1 cellular context compared by ENCODE assay signal in the genomic region with DNA sequence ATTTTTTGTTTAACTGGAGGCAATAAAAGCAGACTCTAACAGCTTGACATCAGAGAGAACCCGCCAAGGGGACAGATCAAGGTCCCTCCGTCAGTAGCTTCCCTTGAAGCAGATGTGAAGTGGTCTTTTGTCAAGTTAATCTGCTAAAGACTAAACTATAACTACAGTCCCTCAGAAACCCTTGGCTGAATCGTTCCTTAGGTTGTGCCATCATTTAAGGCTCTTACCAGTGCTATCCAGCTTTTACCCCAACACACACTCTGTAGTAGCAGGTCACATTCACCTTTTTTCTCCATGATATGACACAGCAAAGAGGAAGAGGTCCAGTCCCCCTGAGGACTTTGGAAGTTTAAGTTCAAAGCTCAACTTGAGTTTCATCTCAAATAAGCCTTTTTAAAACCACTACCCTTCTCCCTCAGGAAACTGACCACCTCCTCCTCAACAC.
A peak's percentile ranks its signal among the peaks of the same experiment; 100 is the strongest.
TF ChIP-seq lines count a peak whose summit lies in the region.

No MANE protein-coding gene starts in this region.

TF ChIP-seq in HepG2, 621 proteins besides CTCF, POLR2A, EP300 and RAD21 (continued from another document and continues in another):
- TF ChIP-seq, protein P1, sequence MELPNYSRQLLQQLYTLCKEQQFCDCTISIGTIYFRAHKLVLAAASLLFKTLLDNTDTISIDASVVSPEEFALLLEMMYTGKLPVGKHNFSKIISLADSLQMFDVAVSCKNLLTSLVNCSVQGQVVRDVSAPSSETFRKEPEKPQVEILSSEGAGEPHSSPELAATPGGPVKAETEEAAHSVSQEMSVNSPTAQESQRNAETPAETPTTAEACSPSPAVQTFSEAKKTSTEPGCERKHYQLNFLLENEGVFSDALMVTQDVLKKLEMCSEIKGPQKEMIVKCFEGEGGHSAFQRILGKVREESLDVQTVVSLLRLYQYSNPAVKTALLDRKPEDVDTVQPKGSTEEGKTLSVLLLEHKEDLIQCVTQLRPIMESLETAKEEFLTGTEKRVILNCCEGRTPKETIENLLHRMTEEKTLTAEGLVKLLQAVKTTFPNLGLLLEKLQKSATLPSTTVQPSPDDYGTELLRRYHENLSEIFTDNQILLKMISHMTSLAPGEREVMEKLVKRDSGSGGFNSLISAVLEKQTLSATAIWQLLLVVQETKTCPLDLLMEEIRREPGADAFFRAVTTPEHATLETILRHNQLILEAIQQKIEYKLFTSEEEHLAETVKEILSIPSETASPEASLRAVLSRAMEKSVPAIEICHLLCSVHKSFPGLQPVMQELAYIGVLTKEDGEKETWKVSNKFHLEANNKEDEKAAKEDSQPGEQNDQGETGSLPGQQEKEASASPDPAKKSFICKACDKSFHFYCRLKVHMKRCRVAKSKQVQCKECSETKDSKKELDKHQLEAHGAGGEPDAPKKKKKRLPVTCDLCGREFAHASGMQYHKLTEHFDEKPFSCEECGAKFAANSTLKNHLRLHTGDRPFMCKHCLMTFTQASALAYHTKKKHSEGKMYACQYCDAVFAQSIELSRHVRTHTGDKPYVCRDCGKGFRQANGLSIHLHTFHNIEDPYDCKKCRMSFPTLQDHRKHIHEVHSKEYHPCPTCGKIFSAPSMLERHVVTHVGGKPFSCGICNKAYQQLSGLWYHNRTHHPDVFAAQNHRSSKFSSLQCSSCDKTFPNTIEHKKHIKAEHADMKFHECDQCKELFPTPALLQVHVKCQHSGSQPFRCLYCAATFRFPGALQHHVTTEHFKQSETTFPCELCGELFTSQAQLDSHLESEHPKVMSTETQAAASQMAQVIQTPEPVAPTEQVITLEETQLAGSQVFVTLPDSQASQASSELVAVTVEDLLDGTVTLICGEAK (IDR thresholded peaks at IDR 0.05): no peak
- TF ChIP-seq, protein P1 (CRISPR knock-in tag; IDR thresholded peaks at IDR 0.05): no peak
- TF ChIP-seq ZNF160 (CRISPR knock-in tag; IDR thresholded peaks at IDR 0.05): no peak
- TF ChIP-seq ZSCAN25 (CRISPR knock-in tag; IDR thresholded peaks at IDR 0.05): no peak; the same call in 1 of the 2 replicates
- TF ChIP-seq GTF3A (CRISPR knock-in tag; conservative IDR thresholded peaks at IDR 0.05): no peak
- no peak for TF ChIP-seq SP4 (CRISPR knock-in tag; IDR thresholded peaks at IDR 0.05)
- no peak for TF ChIP-seq CCDC6 (CRISPR knock-in tag; IDR thresholded peaks at IDR 0.05)
- TF ChIP-seq HOXA5 (CRISPR knock-in tag; IDR thresholded peaks at IDR 0.05): no peak
- no peak for TF ChIP-seq ZNF326 (CRISPR knock-in tag; IDR thresholded peaks at IDR 0.05; ENCODE audit: borderline replicate concordance)
- no peak for TF ChIP-seq ZSCAN21 (CRISPR knock-in tag; IDR thresholded peaks at IDR 0.05; ENCODE audit: borderline replicate concordance)
- TF ChIP-seq TCF7 (IDR thresholded peaks at IDR 0.05; ENCODE audit: low read depth): peak; percentile 76
- TF ChIP-seq ZNF296 (CRISPR knock-in tag; conservative IDR thresholded peaks at IDR 0.05): no peak
- TF ChIP-seq ZNF235 (CRISPR knock-in tag; IDR thresholded peaks at IDR 0.05; ENCODE audit: borderline replicate concordance): no peak
- TF ChIP-seq ZNF549 (CRISPR knock-in tag; IDR thresholded peaks at IDR 0.05): no peak
- TF ChIP-seq, protein P2, sequence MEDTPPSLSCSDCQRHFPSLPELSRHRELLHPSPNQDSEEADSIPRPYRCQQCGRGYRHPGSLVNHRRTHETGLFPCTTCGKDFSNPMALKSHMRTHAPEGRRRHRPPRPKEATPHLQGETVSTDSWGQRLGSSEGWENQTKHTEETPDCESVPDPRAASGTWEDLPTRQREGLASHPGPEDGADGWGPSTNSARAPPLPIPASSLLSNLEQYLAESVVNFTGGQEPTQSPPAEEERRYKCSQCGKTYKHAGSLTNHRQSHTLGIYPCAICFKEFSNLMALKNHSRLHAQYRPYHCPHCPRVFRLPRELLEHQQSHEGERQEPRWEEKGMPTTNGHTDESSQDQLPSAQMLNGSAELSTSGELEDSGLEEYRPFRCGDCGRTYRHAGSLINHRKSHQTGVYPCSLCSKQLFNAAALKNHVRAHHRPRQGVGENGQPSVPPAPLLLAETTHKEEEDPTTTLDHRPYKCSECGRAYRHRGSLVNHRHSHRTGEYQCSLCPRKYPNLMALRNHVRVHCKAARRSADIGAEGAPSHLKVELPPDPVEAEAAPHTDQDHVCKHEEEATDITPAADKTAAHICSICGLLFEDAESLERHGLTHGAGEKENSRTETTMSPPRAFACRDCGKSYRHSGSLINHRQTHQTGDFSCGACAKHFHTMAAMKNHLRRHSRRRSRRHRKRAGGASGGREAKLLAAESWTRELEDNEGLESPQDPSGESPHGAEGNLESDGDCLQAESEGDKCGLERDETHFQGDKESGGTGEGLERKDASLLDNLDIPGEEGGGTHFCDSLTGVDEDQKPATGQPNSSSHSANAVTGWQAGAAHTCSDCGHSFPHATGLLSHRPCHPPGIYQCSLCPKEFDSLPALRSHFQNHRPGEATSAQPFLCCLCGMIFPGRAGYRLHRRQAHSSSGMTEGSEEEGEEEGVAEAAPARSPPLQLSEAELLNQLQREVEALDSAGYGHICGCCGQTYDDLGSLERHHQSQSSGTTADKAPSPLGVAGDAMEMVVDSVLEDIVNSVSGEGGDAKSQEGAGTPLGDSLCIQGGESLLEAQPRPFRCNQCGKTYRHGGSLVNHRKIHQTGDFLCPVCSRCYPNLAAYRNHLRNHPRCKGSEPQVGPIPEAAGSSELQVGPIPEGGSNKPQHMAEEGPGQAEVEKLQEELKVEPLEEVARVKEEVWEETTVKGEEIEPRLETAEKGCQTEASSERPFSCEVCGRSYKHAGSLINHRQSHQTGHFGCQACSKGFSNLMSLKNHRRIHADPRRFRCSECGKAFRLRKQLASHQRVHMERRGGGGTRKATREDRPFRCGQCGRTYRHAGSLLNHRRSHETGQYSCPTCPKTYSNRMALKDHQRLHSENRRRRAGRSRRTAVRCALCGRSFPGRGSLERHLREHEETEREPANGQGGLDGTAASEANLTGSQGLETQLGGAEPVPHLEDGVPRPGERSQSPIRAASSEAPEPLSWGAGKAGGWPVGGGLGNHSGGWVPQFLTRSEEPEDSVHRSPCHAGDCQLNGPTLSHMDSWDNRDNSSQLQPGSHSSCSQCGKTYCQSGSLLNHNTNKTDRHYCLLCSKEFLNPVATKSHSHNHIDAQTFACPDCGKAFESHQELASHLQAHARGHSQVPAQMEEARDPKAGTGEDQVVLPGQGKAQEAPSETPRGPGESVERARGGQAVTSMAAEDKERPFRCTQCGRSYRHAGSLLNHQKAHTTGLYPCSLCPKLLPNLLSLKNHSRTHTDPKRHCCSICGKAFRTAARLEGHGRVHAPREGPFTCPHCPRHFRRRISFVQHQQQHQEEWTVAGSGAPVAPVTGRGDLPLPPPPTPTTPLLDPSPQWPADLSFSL (CRISPR knock-in tag; IDR thresholded peaks at IDR 0.05): no peak
- no peak for TF ChIP-seq DNMT3B (CRISPR knock-in tag; conservative IDR thresholded peaks at IDR 0.05)
- no peak for TF ChIP-seq WIZ (CRISPR knock-in tag; IDR thresholded peaks at IDR 0.05)
- no peak for TF ChIP-seq GABPB1 (CRISPR knock-in tag; IDR thresholded peaks at IDR 0.05)
- peak; percentile 23; the same call in 1 of the 2 replicates for TF ChIP-seq FOXA3 (CRISPR knock-in tag; IDR thresholded peaks at IDR 0.05)
- no peak for TF ChIP-seq KMT2A (CRISPR knock-in tag; IDR thresholded peaks at IDR 0.05)
- TF ChIP-seq, protein P3, sequence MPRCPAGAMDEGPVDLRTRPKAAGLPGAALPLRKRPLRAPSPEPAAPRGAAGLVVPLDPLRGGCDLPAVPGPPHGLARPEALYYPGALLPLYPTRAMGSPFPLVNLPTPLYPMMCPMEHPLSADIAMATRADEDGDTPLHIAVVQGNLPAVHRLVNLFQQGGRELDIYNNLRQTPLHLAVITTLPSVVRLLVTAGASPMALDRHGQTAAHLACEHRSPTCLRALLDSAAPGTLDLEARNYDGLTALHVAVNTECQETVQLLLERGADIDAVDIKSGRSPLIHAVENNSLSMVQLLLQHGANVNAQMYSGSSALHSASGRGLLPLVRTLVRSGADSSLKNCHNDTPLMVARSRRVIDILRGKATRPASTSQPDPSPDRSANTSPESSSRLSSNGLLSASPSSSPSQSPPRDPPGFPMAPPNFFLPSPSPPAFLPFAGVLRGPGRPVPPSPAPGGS (CRISPR knock-in tag; IDR thresholded peaks at IDR 0.05): no peak
- TF ChIP-seq XBP1 (CRISPR knock-in tag; IDR thresholded peaks at IDR 0.05): no peak
- TF ChIP-seq, protein P4, sequence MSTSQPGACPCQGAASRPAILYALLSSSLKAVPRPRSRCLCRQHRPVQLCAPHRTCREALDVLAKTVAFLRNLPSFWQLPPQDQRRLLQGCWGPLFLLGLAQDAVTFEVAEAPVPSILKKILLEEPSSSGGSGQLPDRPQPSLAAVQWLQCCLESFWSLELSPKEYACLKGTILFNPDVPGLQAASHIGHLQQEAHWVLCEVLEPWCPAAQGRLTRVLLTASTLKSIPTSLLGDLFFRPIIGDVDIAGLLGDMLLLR (CRISPR knock-in tag; IDR thresholded peaks at IDR 0.05): no peak
- TF ChIP-seq, protein P5, sequence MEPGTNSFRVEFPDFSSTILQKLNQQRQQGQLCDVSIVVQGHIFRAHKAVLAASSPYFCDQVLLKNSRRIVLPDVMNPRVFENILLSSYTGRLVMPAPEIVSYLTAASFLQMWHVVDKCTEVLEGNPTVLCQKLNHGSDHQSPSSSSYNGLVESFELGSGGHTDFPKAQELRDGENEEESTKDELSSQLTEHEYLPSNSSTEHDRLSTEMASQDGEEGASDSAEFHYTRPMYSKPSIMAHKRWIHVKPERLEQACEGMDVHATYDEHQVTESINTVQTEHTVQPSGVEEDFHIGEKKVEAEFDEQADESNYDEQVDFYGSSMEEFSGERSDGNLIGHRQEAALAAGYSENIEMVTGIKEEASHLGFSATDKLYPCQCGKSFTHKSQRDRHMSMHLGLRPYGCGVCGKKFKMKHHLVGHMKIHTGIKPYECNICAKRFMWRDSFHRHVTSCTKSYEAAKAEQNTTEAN (CRISPR knock-in tag; conservative IDR thresholded peaks at IDR 0.05): no peak
- no peak for TF ChIP-seq SP5 (CRISPR knock-in tag; IDR thresholded peaks at IDR 0.05; ENCODE audit: borderline replicate concordance, low read depth)
- TF ChIP-seq RBM39 (IDR thresholded peaks at IDR 0.05; ENCODE audit: low read depth, low read length, poor library complexity, severe bottlenecking): no peak
- TF ChIP-seq ZNF530 (CRISPR knock-in tag; IDR thresholded peaks at IDR 0.05; ENCODE audit: low read depth): no peak
- TF ChIP-seq ZNF253 (CRISPR knock-in tag; IDR thresholded peaks at IDR 0.05; ENCODE audit: borderline replicate concordance): no peak
- TF ChIP-seq MTA3 (CRISPR knock-in tag; IDR thresholded peaks at IDR 0.05): no peak
- no peak for TF ChIP-seq EEA1 (CRISPR knock-in tag; IDR thresholded peaks at IDR 0.05; ENCODE audit: borderline replicate concordance)
- TF ChIP-seq, protein P6, sequence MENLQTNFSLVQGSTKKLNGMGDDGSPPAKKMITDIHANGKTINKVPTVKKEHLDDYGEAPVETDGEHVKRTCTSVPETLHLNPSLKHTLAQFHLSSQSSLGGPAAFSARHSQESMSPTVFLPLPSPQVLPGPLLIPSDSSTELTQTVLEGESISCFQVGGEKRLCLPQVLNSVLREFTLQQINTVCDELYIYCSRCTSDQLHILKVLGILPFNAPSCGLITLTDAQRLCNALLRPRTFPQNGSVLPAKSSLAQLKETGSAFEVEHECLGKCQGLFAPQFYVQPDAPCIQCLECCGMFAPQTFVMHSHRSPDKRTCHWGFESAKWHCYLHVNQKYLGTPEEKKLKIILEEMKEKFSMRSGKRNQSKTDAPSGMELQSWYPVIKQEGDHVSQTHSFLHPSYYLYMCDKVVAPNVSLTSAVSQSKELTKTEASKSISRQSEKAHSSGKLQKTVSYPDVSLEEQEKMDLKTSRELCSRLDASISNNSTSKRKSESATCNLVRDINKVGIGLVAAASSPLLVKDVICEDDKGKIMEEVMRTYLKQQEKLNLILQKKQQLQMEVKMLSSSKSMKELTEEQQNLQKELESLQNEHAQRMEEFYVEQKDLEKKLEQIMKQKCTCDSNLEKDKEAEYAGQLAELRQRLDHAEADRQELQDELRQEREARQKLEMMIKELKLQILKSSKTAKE (CRISPR knock-in tag; IDR thresholded peaks at IDR 0.05; ENCODE audit: borderline replicate concordance): no peak
- TF ChIP-seq ZMYM3 (CRISPR knock-in tag; IDR thresholded peaks at IDR 0.05): no peak
- peak; percentile 56; the same call in 1 of the 2 replicates for TF ChIP-seq PHF21A (CRISPR knock-in tag; IDR thresholded peaks at IDR 0.05)
- TF ChIP-seq ESRRA (CRISPR knock-in tag; IDR thresholded peaks at IDR 0.05; ENCODE audit: low read depth): peak; percentile 86; the same call in 1 of the 2 replicates
- no peak for TF ChIP-seq JARID2 (CRISPR knock-in tag; IDR thresholded peaks at IDR 0.05; ENCODE audit: insufficient replicate concordance)
- TF ChIP-seq MZF1 (CRISPR knock-in tag; IDR thresholded peaks at IDR 0.05; ENCODE audit: borderline replicate concordance): no peak
- TF ChIP-seq, protein P7, sequence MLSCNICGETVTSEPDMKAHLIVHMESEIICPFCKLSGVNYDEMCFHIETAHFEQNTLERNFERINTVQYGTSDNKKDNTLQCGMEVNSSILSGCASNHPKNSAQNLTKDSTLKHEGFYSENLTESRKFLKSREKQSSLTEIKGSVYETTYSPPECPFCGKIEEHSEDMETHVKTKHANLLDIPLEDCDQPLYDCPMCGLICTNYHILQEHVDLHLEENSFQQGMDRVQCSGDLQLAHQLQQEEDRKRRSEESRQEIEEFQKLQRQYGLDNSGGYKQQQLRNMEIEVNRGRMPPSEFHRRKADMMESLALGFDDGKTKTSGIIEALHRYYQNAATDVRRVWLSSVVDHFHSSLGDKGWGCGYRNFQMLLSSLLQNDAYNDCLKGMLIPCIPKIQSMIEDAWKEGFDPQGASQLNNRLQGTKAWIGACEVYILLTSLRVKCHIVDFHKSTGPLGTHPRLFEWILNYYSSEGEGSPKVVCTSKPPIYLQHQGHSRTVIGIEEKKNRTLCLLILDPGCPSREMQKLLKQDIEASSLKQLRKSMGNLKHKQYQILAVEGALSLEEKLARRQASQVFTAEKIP (CRISPR knock-in tag; IDR thresholded peaks at IDR 0.05; ENCODE audit: borderline replicate concordance): no peak
- no peak for TF ChIP-seq NRL (CRISPR knock-in tag; IDR thresholded peaks at IDR 0.05; ENCODE audit: borderline replicate concordance)
